ENCODE assay signal across 2 cellular contexts in the genomic region with DNA sequence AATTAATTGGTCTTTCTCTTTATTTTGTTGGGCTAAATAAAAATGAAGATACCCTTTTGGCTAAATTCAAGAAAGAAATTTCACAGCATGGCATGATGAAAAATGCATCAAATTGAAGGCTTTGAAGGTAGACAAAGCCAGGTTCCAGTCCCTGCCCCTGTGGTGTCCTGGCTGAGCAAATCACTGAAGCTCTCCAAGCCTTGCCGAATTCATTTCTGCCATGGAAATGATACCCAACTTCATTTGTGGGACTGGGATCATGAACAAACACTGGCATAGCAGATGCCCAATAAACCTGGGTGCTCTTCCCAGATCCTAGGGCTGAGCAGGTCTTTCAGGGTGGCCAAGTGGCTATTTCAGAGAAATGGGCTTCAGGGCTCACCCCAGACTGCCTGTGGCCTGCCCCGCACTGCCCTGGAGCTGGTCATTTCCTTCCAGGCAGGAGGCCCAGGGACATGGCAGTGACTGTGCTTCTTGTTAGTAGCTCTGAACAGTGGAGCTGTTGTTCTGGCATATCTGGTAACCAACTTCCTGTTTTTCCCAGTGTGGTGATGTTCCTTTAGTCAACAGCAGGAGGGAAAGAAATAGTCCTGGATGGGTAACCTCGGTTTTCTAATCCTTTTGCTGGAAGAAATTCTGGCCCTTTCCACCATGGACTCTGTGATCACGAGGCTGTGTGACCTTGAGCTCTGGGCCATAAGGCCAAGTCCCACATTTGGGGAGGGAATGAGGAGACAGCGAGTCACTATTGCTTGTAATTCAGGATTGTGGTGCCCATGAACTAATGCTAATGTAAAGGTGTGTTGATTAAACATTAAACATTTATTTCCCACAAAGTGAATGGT.
TF ChIP-seq lines count a peak whose summit lies in the region.

No MANE protein-coding gene starts in this region.

TF ChIP-seq in HCT116, 20 proteins besides CTCF, POLR2A, EP300 and RAD21 (continued from another document):
- TF ChIP-seq, protein P1, sequence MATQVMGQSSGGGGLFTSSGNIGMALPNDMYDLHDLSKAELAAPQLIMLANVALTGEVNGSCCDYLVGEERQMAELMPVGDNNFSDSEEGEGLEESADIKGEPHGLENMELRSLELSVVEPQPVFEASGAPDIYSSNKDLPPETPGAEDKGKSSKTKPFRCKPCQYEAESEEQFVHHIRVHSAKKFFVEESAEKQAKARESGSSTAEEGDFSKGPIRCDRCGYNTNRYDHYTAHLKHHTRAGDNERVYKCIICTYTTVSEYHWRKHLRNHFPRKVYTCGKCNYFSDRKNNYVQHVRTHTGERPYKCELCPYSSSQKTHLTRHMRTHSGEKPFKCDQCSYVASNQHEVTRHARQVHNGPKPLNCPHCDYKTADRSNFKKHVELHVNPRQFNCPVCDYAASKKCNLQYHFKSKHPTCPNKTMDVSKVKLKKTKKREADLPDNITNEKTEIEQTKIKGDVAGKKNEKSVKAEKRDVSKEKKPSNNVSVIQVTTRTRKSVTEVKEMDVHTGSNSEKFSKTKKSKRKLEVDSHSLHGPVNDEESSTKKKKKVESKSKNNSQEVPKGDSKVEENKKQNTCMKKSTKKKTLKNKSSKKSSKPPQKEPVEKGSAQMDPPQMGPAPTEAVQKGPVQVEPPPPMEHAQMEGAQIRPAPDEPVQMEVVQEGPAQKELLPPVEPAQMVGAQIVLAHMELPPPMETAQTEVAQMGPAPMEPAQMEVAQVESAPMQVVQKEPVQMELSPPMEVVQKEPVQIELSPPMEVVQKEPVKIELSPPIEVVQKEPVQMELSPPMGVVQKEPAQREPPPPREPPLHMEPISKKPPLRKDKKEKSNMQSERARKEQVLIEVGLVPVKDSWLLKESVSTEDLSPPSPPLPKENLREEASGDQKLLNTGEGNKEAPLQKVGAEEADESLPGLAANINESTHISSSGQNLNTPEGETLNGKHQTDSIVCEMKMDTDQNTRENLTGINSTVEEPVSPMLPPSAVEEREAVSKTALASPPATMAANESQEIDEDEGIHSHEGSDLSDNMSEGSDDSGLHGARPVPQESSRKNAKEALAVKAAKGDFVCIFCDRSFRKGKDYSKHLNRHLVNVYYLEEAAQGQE (IDR thresholded peaks at IDR 0.05; ENCODE audit: low read depth), result no peak
- TF ChIP-seq JUND (IDR thresholded peaks at IDR 0.05), result no peak
- no peak for TF ChIP-seq EZH2phosphoT487 (IDR thresholded peaks at IDR 0.05; ENCODE audit: borderline replicate concordance)
- TF ChIP-seq, protein P2, sequence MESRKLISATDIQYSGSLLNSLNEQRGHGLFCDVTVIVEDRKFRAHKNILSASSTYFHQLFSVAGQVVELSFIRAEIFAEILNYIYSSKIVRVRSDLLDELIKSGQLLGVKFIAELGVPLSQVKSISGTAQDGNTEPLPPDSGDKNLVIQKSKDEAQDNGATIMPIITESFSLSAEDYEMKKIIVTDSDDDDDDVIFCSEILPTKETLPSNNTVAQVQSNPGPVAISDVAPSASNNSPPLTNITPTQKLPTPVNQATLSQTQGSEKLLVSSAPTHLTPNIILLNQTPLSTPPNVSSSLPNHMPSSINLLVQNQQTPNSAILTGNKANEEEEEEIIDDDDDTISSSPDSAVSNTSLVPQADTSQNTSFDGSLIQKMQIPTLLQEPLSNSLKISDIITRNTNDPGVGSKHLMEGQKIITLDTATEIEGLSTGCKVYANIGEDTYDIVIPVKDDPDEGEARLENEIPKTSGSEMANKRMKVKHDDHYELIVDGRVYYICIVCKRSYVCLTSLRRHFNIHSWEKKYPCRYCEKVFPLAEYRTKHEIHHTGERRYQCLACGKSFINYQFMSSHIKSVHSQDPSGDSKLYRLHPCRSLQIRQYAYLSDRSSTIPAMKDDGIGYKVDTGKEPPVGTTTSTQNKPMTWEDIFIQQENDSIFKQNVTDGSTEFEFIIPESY (IDR thresholded peaks at IDR 0.05; ENCODE audit: extremely low read depth, insufficient replicate concordance, low read length), result no peak
- TF ChIP-seq SIN3A (IDR thresholded peaks at IDR 0.05; ENCODE audit: low read depth), result no peak

TF ChIP-seq in GM23338, 12 proteins besides CTCF, POLR2A, EP300 and RAD21 (continued from another document):
- TF ChIP-seq, protein P3, sequence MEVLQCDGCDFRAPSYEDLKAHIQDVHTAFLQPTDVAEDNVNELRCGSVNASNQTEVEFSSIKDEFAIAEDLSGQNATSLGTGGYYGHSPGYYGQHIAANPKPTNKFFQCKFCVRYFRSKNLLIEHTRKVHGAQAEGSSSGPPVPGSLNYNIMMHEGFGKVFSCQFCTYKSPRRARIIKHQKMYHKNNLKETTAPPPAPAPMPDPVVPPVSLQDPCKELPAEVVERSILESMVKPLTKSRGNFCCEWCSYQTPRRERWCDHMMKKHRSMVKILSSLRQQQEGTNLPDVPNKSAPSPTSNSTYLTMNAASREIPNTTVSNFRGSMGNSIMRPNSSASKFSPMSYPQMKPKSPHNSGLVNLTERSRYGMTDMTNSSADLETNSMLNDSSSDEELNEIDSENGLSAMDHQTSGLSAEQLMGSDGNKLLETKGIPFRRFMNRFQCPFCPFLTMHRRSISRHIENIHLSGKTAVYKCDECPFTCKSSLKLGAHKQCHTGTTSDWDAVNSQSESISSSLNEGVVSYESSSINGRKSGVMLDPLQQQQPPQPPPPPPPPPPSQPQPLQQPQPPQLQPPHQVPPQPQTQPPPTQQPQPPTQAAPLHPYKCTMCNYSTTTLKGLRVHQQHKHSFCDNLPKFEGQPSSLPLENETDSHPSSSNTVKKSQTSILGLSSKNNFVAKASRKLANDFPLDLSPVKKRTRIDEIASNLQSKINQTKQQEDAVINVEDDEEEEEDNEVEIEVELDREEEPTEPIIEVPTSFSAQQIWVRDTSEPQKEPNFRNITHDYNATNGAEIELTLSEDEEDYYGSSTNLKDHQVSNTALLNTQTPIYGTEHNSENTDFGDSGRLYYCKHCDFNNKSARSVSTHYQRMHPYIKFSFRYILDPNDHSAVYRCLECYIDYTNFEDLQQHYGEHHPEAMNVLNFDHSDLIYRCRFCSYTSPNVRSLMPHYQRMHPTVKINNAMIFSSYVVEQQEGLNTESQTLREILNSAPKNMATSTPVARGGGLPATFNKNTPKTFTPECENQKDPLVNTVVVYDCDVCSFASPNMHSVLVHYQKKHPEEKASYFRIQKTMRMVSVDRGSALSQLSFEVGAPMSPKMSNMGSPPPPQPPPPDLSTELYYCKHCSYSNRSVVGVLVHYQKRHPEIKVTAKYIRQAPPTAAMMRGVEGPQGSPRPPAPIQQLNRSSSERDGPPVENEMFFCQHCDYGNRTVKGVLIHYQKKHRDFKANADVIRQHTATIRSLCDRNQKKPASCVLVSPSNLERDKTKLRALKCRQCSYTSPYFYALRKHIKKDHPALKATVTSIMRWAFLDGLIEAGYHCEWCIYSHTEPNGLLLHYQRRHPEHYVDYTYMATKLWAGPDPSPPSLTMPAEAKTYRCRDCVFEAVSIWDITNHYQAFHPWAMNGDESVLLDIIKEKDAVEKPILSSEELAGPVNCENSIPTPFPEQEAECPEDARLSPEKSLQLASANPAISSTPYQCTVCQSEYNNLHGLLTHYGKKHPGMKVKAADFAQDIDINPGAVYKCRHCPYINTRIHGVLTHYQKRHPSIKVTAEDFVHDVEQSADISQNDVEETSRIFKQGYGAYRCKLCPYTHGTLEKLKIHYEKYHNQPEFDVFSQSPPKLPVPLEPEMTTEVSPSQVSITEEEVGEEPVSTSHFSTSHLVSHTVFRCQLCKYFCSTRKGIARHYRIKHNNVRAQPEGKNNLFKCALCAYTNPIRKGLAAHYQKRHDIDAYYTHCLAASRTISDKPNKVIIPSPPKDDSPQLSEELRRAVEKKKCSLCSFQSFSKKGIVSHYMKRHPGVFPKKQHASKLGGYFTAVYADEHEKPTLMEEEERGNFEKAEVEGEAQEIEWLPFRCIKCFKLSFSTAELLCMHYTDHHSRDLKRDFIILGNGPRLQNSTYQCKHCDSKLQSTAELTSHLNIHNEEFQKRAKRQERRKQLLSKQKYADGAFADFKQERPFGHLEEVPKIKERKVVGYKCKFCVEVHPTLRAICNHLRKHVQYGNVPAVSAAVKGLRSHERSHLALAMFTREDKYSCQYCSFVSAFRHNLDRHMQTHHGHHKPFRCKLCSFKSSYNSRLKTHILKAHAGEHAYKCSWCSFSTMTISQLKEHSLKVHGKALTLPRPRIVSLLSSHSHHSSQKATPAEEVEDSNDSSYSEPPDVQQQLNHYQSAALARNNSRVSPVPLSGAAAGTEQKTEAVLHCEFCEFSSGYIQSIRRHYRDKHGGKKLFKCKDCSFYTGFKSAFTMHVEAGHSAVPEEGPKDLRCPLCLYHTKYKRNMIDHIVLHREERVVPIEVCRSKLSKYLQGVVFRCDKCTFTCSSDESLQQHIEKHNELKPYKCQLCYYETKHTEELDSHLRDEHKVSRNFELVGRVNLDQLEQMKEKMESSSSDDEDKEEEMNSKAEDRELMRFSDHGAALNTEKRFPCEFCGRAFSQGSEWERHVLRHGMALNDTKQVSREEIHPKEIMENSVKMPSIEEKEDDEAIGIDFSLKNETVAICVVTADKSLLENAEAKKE (CRISPR knock-in tag; IDR thresholded peaks at IDR 0.05), result no peak
- TF ChIP-seq ETS1 (IDR thresholded peaks at IDR 0.05), result no peak
TF ChIP-seq in GM23338: peak in this region for 0.
